In genomic region chr5:32168460-32169033, GRCh38 we compare ENCODE assay signal across 18 cellular contexts. TPM values are rescaled to one million over a fixed set of nuclear protein-coding genes. Genes with fewer than 3 reads are reported as not detected.
A peak's percentile ranks its signal among the peaks of the same experiment; 100 is the strongest.
DNase-seq lines count a peak whose midpoint lies in the region; ATAC-seq and TF ChIP-seq lines count a peak whose summit lies in the region.
"Had no signal": no experiment of that assay in that cellular context is flagged by ENCODE, and none has a peak within 500 bp of the region (broad histone marks: within the 10 kb centered on the region; RNA-seq: fewer than 3 reads in every experiment).

No MANE protein-coding gene starts in this region.

- no peak overlapping the region for H3K4me3 Mint-ChIP-seq in activated naive CD8-positive, alpha-beta T cell
- H3K4me3 Mint-ChIP-seq in activated naive CD8-positive, alpha-beta T cell treated with anti-CD3 and anti-CD28 coated beads for 36 hours, result no peak overlapping the region
- H3K4me3 Mint-ChIP-seq in endothelial cell (ENCODE audit: unreplicated experiment), result peak overlapping the region; percentile 28
- H3K4me3 Mint-ChIP-seq in type B pancreatic cell, result peak overlapping the region; percentile 22

- no peak overlapping the region for H3K4me3 ChIP-seq in muscle layer of colon (ENCODE audit: low read depth in 1 of 2, low read length in 2 of 2)
- H3K4me3 ChIP-seq: MG63 had no signal

- H3K27ac ChIP-seq in muscle layer of colon (ENCODE audit: low read depth, low read length), result peak overlapping the region; percentile 87
- H3K27ac ChIP-seq: brain microvascular endothelial cell, parathyroid adenoma, RWPE1 had no signal

- no peaks in the 10 kb centered on the region for H3K27me3 ChIP-seq in muscle layer of colon (ENCODE audit: control insufficient read depth in 1 of 2, insufficient read depth in 2 of 2, low read length in 2 of 2)
- H3K27me3 ChIP-seq: brain microvascular endothelial cell, MG63 had no signal

- no peaks in the 10 kb centered on the region for H3K9me3 Mint-ChIP-seq in activated naive CD8-positive, alpha-beta T cell (ENCODE audit: low read depth)
- no peaks in the 10 kb centered on the region for H3K9me3 Mint-ChIP-seq in activated naive CD8-positive, alpha-beta T cell treated with anti-CD3 and anti-CD28 coated beads for 36 hours
- no peaks in the 10 kb centered on the region for H3K9me3 Mint-ChIP-seq in endothelial cell (ENCODE audit: unreplicated experiment)
- no peaks in the 10 kb centered on the region for H3K9me3 Mint-ChIP-seq in type B pancreatic cell

- H3K27ac Mint-ChIP-seq in activated naive CD8-positive, alpha-beta T cell, result peak overlapping the region; percentile 34
- no peak overlapping the region for H3K27ac Mint-ChIP-seq in activated naive CD8-positive, alpha-beta T cell treated with anti-CD3 and anti-CD28 coated beads for 36 hours
- peak overlapping the region; percentile 17 for H3K27ac Mint-ChIP-seq in endothelial cell (ENCODE audit: unreplicated experiment)
- peak overlapping the region; percentile 26 for H3K27ac Mint-ChIP-seq in type B pancreatic cell

- H3K27me3 Mint-ChIP-seq in activated naive CD8-positive, alpha-beta T cell, result no peaks in the 10 kb centered on the region
- no peaks in the 10 kb centered on the region for H3K27me3 Mint-ChIP-seq in activated naive CD8-positive, alpha-beta T cell treated with anti-CD3 and anti-CD28 coated beads for 36 hours
- peaks cover 9% of the 10 kb centered on the region for H3K27me3 Mint-ChIP-seq in endothelial cell (ENCODE audit: unreplicated experiment)
- H3K27me3 Mint-ChIP-seq in type B pancreatic cell, result no peaks in the 10 kb centered on the region

- peaks cover 51% of the 10 kb centered on the region for H3K4me1 ChIP-seq in muscle layer of colon (ENCODE audit: insufficient read depth, low read length)
- H3K4me1 ChIP-seq: parathyroid adenoma had no signal

- no peak for DNase-seq in activated naive CD8-positive, alpha-beta T cell treated with anti-CD3 and anti-CD28 coated beads for 36 hours
- DNase-seq in endothelial cell (ENCODE audit: low spot score), result no peak
- DNase-seq in type B pancreatic cell (ENCODE audit: extremely low spot score, unreplicated experiment), result no peak
- DNase-seq in A172 (ENCODE audit: low spot score), result no peak
- DNase-seq: activated CD4-positive, alpha-beta T cell treated with anti-CD3 and anti-CD28 coated beads, Interleukin-2, amount 50 U/mL, for 1 hour; brain microvascular endothelial cell; effector CD4-positive, alpha-beta T cell; foreskin melanocyte; MG63; midbrain; NCI-H2081 treated with DMSO at 0.1 percent for 48 hours; NCI-H774 had no signal

- peaks cover 15% of the 10 kb centered on the region for H3K36me3 ChIP-seq in muscle layer of colon (ENCODE audit: insufficient read depth, low read length)

- peaks cover 56% of the 10 kb centered on the region for H3K4me1 Mint-ChIP-seq in activated naive CD8-positive, alpha-beta T cell (ENCODE audit: low read depth)
- peaks cover 49% of the 10 kb centered on the region for H3K4me1 Mint-ChIP-seq in activated naive CD8-positive, alpha-beta T cell treated with anti-CD3 and anti-CD28 coated beads for 36 hours
- H3K4me1 Mint-ChIP-seq in endothelial cell (ENCODE audit: unreplicated experiment) (peaks cover 41% of the 10 kb centered on the region), type B pancreatic cell (ENCODE audit: unreplicated experiment) (peaks cover 16% of the 10 kb centered on the region)

- peaks cover 5% of the 10 kb centered on the region for H3K36me3 Mint-ChIP-seq in activated naive CD8-positive, alpha-beta T cell
- peaks cover 62% of the 10 kb centered on the region for H3K36me3 Mint-ChIP-seq in activated naive CD8-positive, alpha-beta T cell treated with anti-CD3 and anti-CD28 coated beads for 36 hours
- H3K36me3 Mint-ChIP-seq in endothelial cell (ENCODE audit: low read depth, unreplicated experiment) (peaks cover 40% of the 10 kb centered on the region), type B pancreatic cell (peaks cover 53% of the 10 kb centered on the region)

- peak overlapping the region; percentile 30 for H3K9ac ChIP-seq in muscle layer of colon (ENCODE audit: low read length)
- H3K9ac ChIP-seq: parathyroid adenoma had no signal

- TF ChIP-seq CTCF in endothelial cell (IDR thresholded peaks at IDR 0.05; ENCODE audit: unreplicated experiment) (no peak), type B pancreatic cell (conservative IDR thresholded peaks at IDR 0.05) (no peak)

- no peaks in the 10 kb centered on the region for H3K9me3 ChIP-seq in muscle layer of colon (ENCODE audit: low read length)
- H3K9me3 ChIP-seq: MG63 had no signal

- no peak for ATAC-seq in GM18870 (IDR thresholded peaks at IDR 0.05; ENCODE audit: unreplicated experiment)
- no peak for ATAC-seq in GM19328 (IDR thresholded peaks at IDR 0.05; ENCODE audit: unreplicated experiment)

RNA-seq across cellular contexts. Expression of gene GOLPH3, which starts 5.6 kb away (rescaled TPM):
- total RNA-seq in activated naive CD8-positive, alpha-beta T cell treated with anti-CD3 and anti-CD28 coated beads for 36 hours, result 10 to 100 TPM; 68.0 to 72.6 TPM
- total RNA-seq in endothelial cell (ENCODE audit: unreplicated experiment) (105 TPM), type B pancreatic cell (ENCODE audit: low replicate concordance) (72.9 and 102 TPM in 2 replicates)
- 68.9 and 80.1 TPM in 2 replicates for total RNA-seq in A172 (2014; rRNA removed; shearing (Covaris generic))

Comparison
In these comparisons a context has a peak if more than half of its experiments do, and no peak if none do; other contexts are left out.
1. H3K4me3 Mint-ChIP-seq: peak in endothelial cell (single experiment) and type B pancreatic cell (single experiment); none in activated naive CD8-positive, alpha-beta T cell (single experiment) and activated naive CD8-positive, alpha-beta T cell treated with anti-CD3 and anti-CD28 coated beads for 36 hours (single experiment).